23 cellular contexts compared by ENCODE assay signal in genomic region chr10:68345621-68346020, GRCh38. TPM values are rescaled to one million over a fixed set of nuclear protein-coding genes. Genes with fewer than 3 reads are reported as not detected.
A peak's percentile ranks its signal among the peaks of the same experiment; 100 is the strongest.
DNase-seq lines count a peak whose midpoint lies in the region; ATAC-seq, FAIRE-seq and TF ChIP-seq lines count a peak whose summit lies in the region.
"Had no signal": no experiment of that assay in that cellular context is flagged by ENCODE, and none has a peak within 500 bp of the region (broad histone marks: within the 10 kb centered on the region; RNA-seq: fewer than 3 reads in every experiment).

No MANE protein-coding gene starts in this region.

- no peaks in the 10 kb centered on the region for H3K9me3 Mint-ChIP-seq in activated naive CD4-positive, alpha-beta T cell treated with anti-CD3 and anti-CD28 coated beads, Interleukin-2, amount 10 ng/mL, durations not matched to agents 7 days and 5 days
- no peaks in the 10 kb centered on the region for H3K9me3 Mint-ChIP-seq in activated T-helper 2 cell treated with anti-CD3 and anti-CD28 coated beads, Interferon-gamma antibody, Interleukin-2, Interleukin-4, amounts not matched to agents 10 μg/mL and 5 μg/mL and 100 μg/mL, durations not matched to agents 14 hours and 24 hours and 36 hours
- no peaks in the 10 kb centered on the region for H3K9me3 Mint-ChIP-seq in neural progenitor cell
- H3K9me3 Mint-ChIP-seq: CD14-positive monocyte, neural crest cell had no signal

- peak overlapping the region; percentile 60 for H3K27ac ChIP-seq in neural progenitor cell
- H3K27ac ChIP-seq: coronary artery had no signal

- H3K36me3 ChIP-seq in neural progenitor cell = peaks cover 34% of the 10 kb centered on the region

- no peak for DNase-seq in activated naive CD4-positive, alpha-beta T cell treated with anti-CD3 and anti-CD28 coated beads, Interleukin-2, amount 10 ng/mL, durations not matched to agents 7 days and 5 days
- DNase-seq in activated naive CD4-positive, alpha-beta T cell (lab: John Stamatoyannopoulos, UW) = no peak
- no peak for DNase-seq in activated T-helper 2 cell treated with anti-CD3 and anti-CD28 coated beads, Interferon-gamma antibody, Interleukin-2, Interleukin-4, amounts not matched to agents 10 μg/mL and 5 μg/mL and 100 μg/mL, durations not matched to agents 14 hours and 24 hours and 36 hours (ENCODE audit: low spot score)
- no peak for DNase-seq in neural progenitor cell (ENCODE audit: low spot score)
- no peak for DNase-seq in NCI-H1694 treated with DMSO at 0.1 percent for 48 hours (lab: John Stamatoyannopoulos, UW)
- DNase-seq: activated CD4-positive, alpha-beta T cell treated with anti-CD3 and anti-CD28 coated beads for 4 hours; glutamatergic neuron; HCEC 1CT; MG63; midbrain; NCI-H1436 treated with DMSO at 0.1 percent for 48 hours; NCI-H2171 treated with DMSO at 0.1 percent for 48 hours; stimulated activated CD4-positive, alpha-beta T cell treated with anti-CD3 and anti-CD28 coated beads, Interleukin-4, amount 100 ng/mL, for 1 hour; stimulated activated naive CD8-positive, alpha-beta T cell treated with anti-CD3 and anti-CD28 coated beads, Interleukin-15, Interleukin-2, amounts not matched to agents 100 U/mL and 50 U/mL, for 24 hours; trophoblast cell had no signal

- H4K20me1 ChIP-seq in neural progenitor cell (ENCODE audit: low read depth) = peaks cover 55% of the 10 kb centered on the region

- no peak overlapping the region for H3K4me3 Mint-ChIP-seq in activated naive CD4-positive, alpha-beta T cell treated with anti-CD3 and anti-CD28 coated beads, Interleukin-2, amount 10 ng/mL, durations not matched to agents 7 days and 5 days
- no peak overlapping the region for H3K4me3 Mint-ChIP-seq in activated T-helper 2 cell treated with anti-CD3 and anti-CD28 coated beads, Interferon-gamma antibody, Interleukin-2, Interleukin-4, amounts not matched to agents 10 μg/mL and 5 μg/mL and 100 μg/mL, durations not matched to agents 14 hours and 24 hours and 36 hours (ENCODE audit: low read depth)
- no peak overlapping the region for H3K4me3 Mint-ChIP-seq in neural progenitor cell
- H3K4me3 Mint-ChIP-seq: CD14-positive monocyte, neural crest cell had no signal

- CTCF ChIA-PET in activated naive CD4-positive, alpha-beta T cell treated with anti-CD3 and anti-CD28 coated beads, Interleukin-2, amount 10 ng/mL, durations not matched to agents 7 days and 5 days (lab: Charles Lee) = no interaction called here

- TF ChIP-seq CTCF in neural progenitor cell (IDR thresholded peaks at IDR 0.05) = no peak

- H2AFZ ChIP-seq in neural progenitor cell (replicated peaks) = no peak overlapping the region

- H3K79me2 ChIP-seq in neural progenitor cell (ENCODE audit: low read depth) = peaks cover 29% of the 10 kb centered on the region

- no peak for ATAC-seq in HG02973 (IDR thresholded peaks at IDR 0.05; ENCODE audit: unreplicated experiment)
- no peak for ATAC-seq in GM19395 (IDR thresholded peaks at IDR 0.05; ENCODE audit: unreplicated experiment)
- ATAC-seq: stimulated activated naive CD8-positive, alpha-beta T cell treated with anti-CD3 and anti-CD28 coated beads, Interleukin-15, Interleukin-2, amounts not matched to agents 100 U/mL and 50 U/mL, for 24 hours had no signal

- H3K27me3 ChIP-seq in neural progenitor cell = no peaks in the 10 kb centered on the region
- H3K27me3 ChIP-seq: MG63 had no signal

- FAIRE-seq in G401.6 (lab: Jason Lieb, UNC) = peak; percentile 91
- FAIRE-seq: endometrium, TTC549 had no signal

- H3K9ac ChIP-seq in neural progenitor cell = no peak overlapping the region

- peaks cover 63% of the 10 kb centered on the region for H3K36me3 Mint-ChIP-seq in activated naive CD4-positive, alpha-beta T cell treated with anti-CD3 and anti-CD28 coated beads, Interleukin-2, amount 10 ng/mL, durations not matched to agents 7 days and 5 days
- peaks cover 72% of the 10 kb centered on the region for H3K36me3 Mint-ChIP-seq in activated T-helper 2 cell treated with anti-CD3 and anti-CD28 coated beads, Interferon-gamma antibody, Interleukin-2, Interleukin-4, amounts not matched to agents 10 μg/mL and 5 μg/mL and 100 μg/mL, durations not matched to agents 14 hours and 24 hours and 36 hours (ENCODE audit: low read depth)
- peaks cover 27% of the 10 kb centered on the region for H3K36me3 Mint-ChIP-seq in neural progenitor cell

- peaks cover 5% of the 10 kb centered on the region for H3K4me1 Mint-ChIP-seq in activated naive CD4-positive, alpha-beta T cell treated with anti-CD3 and anti-CD28 coated beads, Interleukin-2, amount 10 ng/mL, durations not matched to agents 7 days and 5 days
- peaks cover 28% of the 10 kb centered on the region for H3K4me1 Mint-ChIP-seq in activated T-helper 2 cell treated with anti-CD3 and anti-CD28 coated beads, Interferon-gamma antibody, Interleukin-2, Interleukin-4, amounts not matched to agents 10 μg/mL and 5 μg/mL and 100 μg/mL, durations not matched to agents 14 hours and 24 hours and 36 hours (ENCODE audit: low read depth)
- H3K4me1 Mint-ChIP-seq in neural progenitor cell = no peaks in the 10 kb centered on the region
- H3K4me1 Mint-ChIP-seq: CD14-positive monocyte, neural crest cell had no signal

- H3K4me1 ChIP-seq in neural progenitor cell = no peaks in the 10 kb centered on the region

- H3K9me3 ChIP-seq in neural progenitor cell (ENCODE audit: low read depth) = no peaks in the 10 kb centered on the region
- H3K9me3 ChIP-seq: MG63 had no signal

- no peaks in the 10 kb centered on the region for H3K27me3 Mint-ChIP-seq in activated naive CD4-positive, alpha-beta T cell treated with anti-CD3 and anti-CD28 coated beads, Interleukin-2, amount 10 ng/mL, durations not matched to agents 7 days and 5 days
- no peaks in the 10 kb centered on the region for H3K27me3 Mint-ChIP-seq in activated T-helper 2 cell treated with anti-CD3 and anti-CD28 coated beads, Interferon-gamma antibody, Interleukin-2, Interleukin-4, amounts not matched to agents 10 μg/mL and 5 μg/mL and 100 μg/mL, durations not matched to agents 14 hours and 24 hours and 36 hours (ENCODE audit: low read depth)
- peaks cover 4% of the 10 kb centered on the region for H3K27me3 Mint-ChIP-seq in neural progenitor cell (ENCODE audit: insufficient read depth, low read depth)

- intact Hi-C loops in activated T-helper 2 cell treated with anti-CD3 and anti-CD28 coated beads, Interferon-gamma antibody, Interleukin-2, Interleukin-4, amounts not matched to agents 10 μg/mL and 5 μg/mL and 100 μg/mL, durations not matched to agents 14 hours and 24 hours and 36 hours (cut with micrococcal nuclease) = loop anchor here (2.0 to 5.0 kb wide), 2 partner anchors 13 to 133 kb away; partner anchors contain the start of genes HNRNPH3 and PBLD

- peak overlapping the region; percentile 26 for H3K27ac Mint-ChIP-seq in activated naive CD4-positive, alpha-beta T cell treated with anti-CD3 and anti-CD28 coated beads, Interleukin-2, amount 10 ng/mL, durations not matched to agents 7 days and 5 days
- peak overlapping the region; percentile 13 for H3K27ac Mint-ChIP-seq in activated T-helper 2 cell treated with anti-CD3 and anti-CD28 coated beads, Interferon-gamma antibody, Interleukin-2, Interleukin-4, amounts not matched to agents 10 μg/mL and 5 μg/mL and 100 μg/mL, durations not matched to agents 14 hours and 24 hours and 36 hours
- no peak overlapping the region for H3K27ac Mint-ChIP-seq in neural progenitor cell
- H3K27ac Mint-ChIP-seq: CD14-positive monocyte had no signal

- peaks cover 87% of the 10 kb centered on the region for H3F3A ChIP-seq in neural progenitor cell (ENCODE audit: low read depth)

- no peak overlapping the region for H3K4me2 ChIP-seq in neural progenitor cell

- no peak overlapping the region for H3K4me3 ChIP-seq in neural progenitor cell
- H3K4me3 ChIP-seq: coronary artery, MG63 had no signal

RNA-seq across cellular contexts. Expression of gene PBLD, which starts 12.9 kb away (rescaled TPM):
- 1.3 TPM in 2 replicates for total RNA-seq in activated T-helper 2 cell treated with anti-CD3 and anti-CD28 coated beads, Interferon-gamma antibody, Interleukin-2, Interleukin-4, amounts not matched to agents 10 μg/mL and 5 μg/mL and 100 μg/mL, durations not matched to agents 14 hours and 24 hours and 36 hours
- total RNA-seq in neural progenitor cell (ENCODE audit: low replicate concordance) = 3.2 and 5.8 TPM in 2 replicates

RNA-seq across cellular contexts. Expression of gene HNRNPH3, which starts 13.8 kb away (rescaled TPM):
- 172 and 183 TPM in 2 replicates for total RNA-seq in activated T-helper 2 cell treated with anti-CD3 and anti-CD28 coated beads, Interferon-gamma antibody, Interleukin-2, Interleukin-4, amounts not matched to agents 10 μg/mL and 5 μg/mL and 100 μg/mL, durations not matched to agents 14 hours and 24 hours and 36 hours
- total RNA-seq in neural progenitor cell (ENCODE audit: low replicate concordance) = 57.2 and 77.5 TPM in 2 replicates
